In the genomic region with DNA sequence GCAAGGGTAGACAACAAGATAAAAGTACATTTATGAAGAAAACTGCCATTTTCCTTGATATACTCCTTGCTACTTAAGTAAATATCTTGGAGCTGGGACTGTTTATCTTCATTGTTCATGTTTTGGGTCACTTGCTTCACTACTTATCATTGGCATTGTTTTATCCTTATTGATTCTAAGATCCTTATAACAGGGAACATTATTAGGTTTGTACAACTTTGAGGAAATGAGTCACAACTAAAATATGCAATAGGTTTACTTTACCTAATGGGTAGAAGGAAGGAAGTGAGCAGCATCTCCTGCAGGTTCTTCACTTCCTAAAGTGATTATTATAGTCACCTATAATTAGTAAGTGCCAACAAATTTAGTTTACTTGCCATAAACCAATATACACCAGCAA, we compare ENCODE assay signal across 33 cellular contexts. TPM values are rescaled to one million over a fixed set of nuclear protein-coding genes. Genes with fewer than 3 reads are reported as not detected.
DNase-seq lines count a peak whose midpoint lies in the region; ATAC-seq and TF ChIP-seq lines count a peak whose summit lies in the region.
"Had no signal": no experiment of that assay in that cellular context is flagged by ENCODE, and none has a peak within 500 bp of the region (broad histone marks: within the 10 kb centered on the region; RNA-seq: fewer than 3 reads in every experiment).

No MANE protein-coding gene starts in this region.

- H3K79me1 ChIP-seq in trophoblast cell (ENCODE audit: low read length): no peaks in the 10 kb centered on the region

- H3K36me3 ChIP-seq in PC-9 (ENCODE audit: low read depth) (no peaks in the 10 kb centered on the region), parathyroid adenoma (ENCODE audit: control insufficient read depth, insufficient read depth, low read length) (no peaks in the 10 kb centered on the region), trophoblast cell (ENCODE audit: control insufficient read depth in 1 of 2, insufficient read depth in 2 of 2, low read length in 2 of 2) (no peaks in the 10 kb centered on the region), mucosa of descending colon (ENCODE audit: low read depth) (no peaks in the 10 kb centered on the region)
- H3K36me3 ChIP-seq: brain microvascular endothelial cell, gastrocnemius medialis, ovary, suprapubic skin had no signal

- H4K20me1 ChIP-seq in PC-9 (ENCODE audit: insufficient read depth): no peaks in the 10 kb centered on the region

- intact Hi-C loops in PC-9 (cut with micrococcal nuclease; ENCODE audit: unreplicated experiment) (no loop called here), mucosa of descending colon (cut with DNase I, micrococcal nuclease) (no loop called here)

- no peak overlapping the region for H3K23ac ChIP-seq in trophoblast cell (ENCODE audit: low read length)

- H3K4me2 ChIP-seq in PC-9: peak overlapping the region; percentile 7; the same call in 1 of the 2 replicates
- H3K4me2 ChIP-seq in parathyroid adenoma (ENCODE audit: low read length): no peak overlapping the region
- H3K4me2 ChIP-seq in trophoblast cell (ENCODE audit: low read length): no peak overlapping the region
- H3K4me2 ChIP-seq: smooth muscle cell had no signal

- H3K27ac ChIP-seq in PC-9 (no peak overlapping the region), parathyroid adenoma (no peak overlapping the region), trophoblast cell (ENCODE audit: low read depth, low read length) (no peak overlapping the region)
- H3K27ac ChIP-seq: brain microvascular endothelial cell, gastrocnemius medialis, ovary, suprapubic skin had no signal

- no peak overlapping the region for H3K14ac ChIP-seq in trophoblast cell (ENCODE audit: low read length)

- POLR2A ChIA-PET in PC-9 (lab: Charles Lee; ENCODE audit: unreplicated experiment): no interaction called here

- ATAC-seq in left lobe of liver (no peak), mucosa of descending colon (no peak), HG03439 (IDR thresholded peaks at IDR 0.05; ENCODE audit: unreplicated experiment) (no peak)
- ATAC-seq: activated T-helper 17 cell treated with anti-CD3 and anti-CD28 coated beads, Interleukin-2, amount 50 U/mL, for 72 hours; gastrocnemius medialis; right cardiac atrium had no signal

- BruUV-seq in PC-9 (replicated peaks; lab: Mats Ljungman, UMichigan): no TSS peak

- no peaks in the 10 kb centered on the region; the same call in 1 of the 2 replicates for H3F3A ChIP-seq in PC-9 (ENCODE audit: insufficient read depth, low read depth)

- no peak overlapping the region for H2BK120ac ChIP-seq in trophoblast cell (ENCODE audit: insufficient read depth, low read length, poor library complexity)

- no peak overlapping the region; the same call in 1 of the 2 replicates for H2AFZ ChIP-seq in PC-9
- H2AFZ ChIP-seq in parathyroid adenoma: peak overlapping the region; percentile 9
- H2AFZ ChIP-seq in trophoblast cell (ENCODE audit: insufficient read depth, low read length, poor library complexity): no peak overlapping the region

- H3K18ac ChIP-seq in trophoblast cell (ENCODE audit: low read length): no peak overlapping the region

- no peak for TF ChIP-seq CTCF in PC-9 (conservative IDR thresholded peaks at IDR 0.05)
- no peak for TF ChIP-seq CTCF in epithelial cell of esophagus (IDR thresholded peaks at IDR 0.05; ENCODE audit: insufficient read depth, low read depth, low read length, missing control alignments)
- no peak for TF ChIP-seq CTCF in parathyroid adenoma (IDR thresholded peaks at IDR 0.05)
- TF ChIP-seq CTCF in mucosa of descending colon (IDR thresholded peaks at IDR 0.05): no peak

- no peak overlapping the region for H2BK12ac ChIP-seq in trophoblast cell (ENCODE audit: low read length)

- no peak overlapping the region for H4K12ac ChIP-seq in trophoblast cell (ENCODE audit: low read depth, low read length)

- H3K4ac ChIP-seq in trophoblast cell (ENCODE audit: low read depth, low read length): no peak overlapping the region

- H3K4me1 ChIP-seq in PC-9 (replicated peaks; ENCODE audit: insufficient read depth) (peaks cover 10% of the 10 kb centered on the region), parathyroid adenoma (no peaks in the 10 kb centered on the region), trophoblast cell (ENCODE audit: control insufficient read depth in 1 of 2, insufficient read depth in 2 of 2, low read length in 2 of 2) (no peaks in the 10 kb centered on the region), mucosa of descending colon (ENCODE audit: low read depth) (no peaks in the 10 kb centered on the region)
- H3K4me1 ChIP-seq: gastrocnemius medialis had no signal

- H3K9me2 ChIP-seq in PC-9 (ENCODE audit: insufficient read depth): no peaks in the 10 kb centered on the region

- CTCF ChIA-PET in PC-9 (lab: Charles Lee): no interaction called here

- H4K8ac ChIP-seq in trophoblast cell (ENCODE audit: low read depth, low read length): no peak overlapping the region

- no peak overlapping the region for H2AK5ac ChIP-seq in trophoblast cell (ENCODE audit: low read length)

- H3K9me3 ChIP-seq in PC-9 (ENCODE audit: insufficient read depth, low read depth) (no peaks in the 10 kb centered on the region), parathyroid adenoma (ENCODE audit: control insufficient read depth, low read length) (no peaks in the 10 kb centered on the region), trophoblast cell (ENCODE audit: insufficient read depth, low read depth, low read length) (no peaks in the 10 kb centered on the region), mucosa of descending colon (no peaks in the 10 kb centered on the region)
- H3K9me3 ChIP-seq: gastrocnemius medialis, ovary, suprapubic skin had no signal

- no peak overlapping the region for H2BK5ac ChIP-seq in trophoblast cell (ENCODE audit: low read depth, low read length, poor library complexity)

- H3K9ac ChIP-seq in parathyroid adenoma: no peak overlapping the region
- no peak overlapping the region for H3K9ac ChIP-seq in trophoblast cell (ENCODE audit: low read length)

- peak; percentile 65 for DNase-seq in HT-29 (ENCODE audit: low spot score)
- DNase-seq in PC-9: peak in 1 of 2 experiments; percentile 79
- DNase-seq in epithelial cell of esophagus (ENCODE audit: low read depth): peak; percentile 39
- DNase-seq in left lobe of liver (ENCODE audit: low spot score): no peak
- no peak for DNase-seq in trophoblast cell
- DNase-seq in mucosa of descending colon: no peak
- DNase-seq: activated CD4-positive, alpha-beta memory T cell treated with anti-CD3 and anti-CD28 coated beads, Interleukin-2, amount 10 ng/mL, durations not matched to agents 7 days and 5 days; activated CD4-positive, CD25-positive, alpha-beta regulatory T cell treated with anti-CD3 and anti-CD28 coated beads, Interleukin-2, amount 50 U/mL, for 72 hours; activated CD8-positive, alpha-beta memory T cell treated with anti-CD3 and anti-CD28 coated beads, Interleukin-2, amount 50 U/mL, for 4 hours; activated naive CD4-positive, alpha-beta T cell treated with anti-CD3 and anti-CD28 coated beads, Interleukin-2, amount 10 ng/mL, durations not matched to agents 7 days and 5 days; amniotic stem cell; brain microvascular endothelial cell; Calu3; DMS79; dorsolateral prefrontal cortex; gastrocnemius medialis; GF-D8; GOT3; KG1; NCI-H1417 treated with DMSO at 0.1 percent for 48 hours; NCI-H2029 treated with DMSO at 0.1 percent for 48 hours; NCI-H524 treated with DMSO at 0.1 percent for 48 hours; ovary; right cardiac atrium; RPMI8226; stimulated activated CD4-positive, alpha-beta T cell treated with anti-CD3 and anti-CD28 coated beads, Interleukin-1b, Interleukin-23, amount 100 ng/mL, for 48 hours; stimulated activated naive CD4-positive, alpha-beta T cell treated with Interleukin-2 at 50 U/mL for 16 hours had no signal

- H3K4me3 ChIP-seq in PC-9 (no peak overlapping the region), epithelial cell of esophagus (ENCODE audit: low read length) (no peak overlapping the region), parathyroid adenoma (ENCODE audit: low read depth, low read length) (no peak overlapping the region), trophoblast cell (ENCODE audit: low read depth, low read length) (no peak overlapping the region), mucosa of descending colon (no peak overlapping the region)
- H3K4me3 ChIP-seq: dorsolateral prefrontal cortex, gastrocnemius medialis, ovary, smooth muscle cell, suprapubic skin had no signal

- H4K91ac ChIP-seq in trophoblast cell (ENCODE audit: low read depth, low read length): no peak overlapping the region

- H3K79me2 ChIP-seq in PC-9 (ENCODE audit: low read depth) (no peaks in the 10 kb centered on the region), parathyroid adenoma (no peaks in the 10 kb centered on the region), trophoblast cell (ENCODE audit: control insufficient read depth, insufficient read depth, low read length, poor library complexity) (no peaks in the 10 kb centered on the region)

- H3K27me3 ChIP-seq in PC-9 (ENCODE audit: insufficient read depth, low read depth) (no peaks in the 10 kb centered on the region), parathyroid adenoma (ENCODE audit: control insufficient read depth, insufficient read depth, low read length) (no peaks in the 10 kb centered on the region), trophoblast cell (ENCODE audit: insufficient read depth, low read length) (no peaks in the 10 kb centered on the region)
- H3K27me3 ChIP-seq: brain microvascular endothelial cell, dorsolateral prefrontal cortex, gastrocnemius medialis, ovary, suprapubic skin had no signal

RNA-seq across cellular contexts. Expression of a gene that starts 6.2 kb away (rescaled TPM):
- total RNA-seq in HT-29 (2014; rRNA removed; shearing (Covaris generic)): 11.1 and 14.4 TPM in 2 replicates
- total RNA-seq in PC-9 (2021) (12.5 and 14.6 TPM in 2 replicates), left lobe of liver (9.4 TPM), mucosa of descending colon (10 to 100 TPM; 22.6 to 30.7 (median 30.0) TPM)
- polyA plus RNA-seq in trophoblast cell (2013): 15.8 and 16.4 TPM in 2 replicates

RNA-seq across cellular contexts. Expression of a gene that starts 47.3 kb away (rescaled TPM):
- 389 and 427 TPM in 2 replicates for total RNA-seq in HT-29 (2014; rRNA removed; shearing (Covaris generic))
- total RNA-seq in PC-9 (2021) (93.4 and 145 TPM in 2 replicates), left lobe of liver (12.0 TPM), mucosa of descending colon (1,000 to 10,000 TPM in 2 of 3 donors, 100 to 1,000 TPM in 1; 968 to 2,235 (median 1,593) TPM)
- polyA plus RNA-seq in trophoblast cell (2013): 1,139 and 1,237 TPM in 2 replicates
- total RNA-seq: activated T-helper 17 cell treated with anti-CD3 and anti-CD28 coated beads, Interleukin-2, amount 50 U/mL, for 72 hours; lung microvascular endothelial cell had no signal

Comparison
In these comparisons a context has a peak if more than half of its experiments do, and no peak if none do; other contexts are left out.
1. DNase-seq: peak in HT-29 (single experiment) and epithelial cell of esophagus (single experiment); none in left lobe of liver (single experiment), trophoblast cell (0 of 2) and mucosa of descending colon (0 of 3).